Comparison of ENCODE assay signal across 2 cellular contexts in genomic region chr5:5278815-5279381, GRCh38.
TF ChIP-seq lines count a peak whose summit lies in the region.

No MANE protein-coding gene starts in this region.

TF ChIP-seq in A549, 52 proteins besides CTCF, POLR2A, EP300 and RAD21:
- TF ChIP-seq ESRRA (IDR thresholded peaks at IDR 0.05; ENCODE audit: borderline replicate concordance, low read length) (no peak), CHD4 (IDR thresholded peaks at IDR 0.05; ENCODE audit: borderline replicate concordance) (no peak), NR3C1 (IDR thresholded peaks at IDR 0.05) (no peak), MAZ (IDR thresholded peaks at IDR 0.05; ENCODE audit: borderline replicate concordance, low read depth, low read length) (no peak), ZFP36 (IDR thresholded peaks at IDR 0.05; ENCODE audit: borderline replicate concordance, partially characterized antibody) (no peak), POLR2AphosphoS2 (conservative IDR thresholded peaks at IDR 0.05; ENCODE audit: low read length) (no peak), NPAS2 (CRISPR knock-in tag; IDR thresholded peaks at IDR 0.05; ENCODE audit: borderline replicate concordance) (no peak), EHMT2 (IDR thresholded peaks at IDR 0.05; ENCODE audit: low read depth) (no peak), ZNF302 (CRISPR knock-in tag; IDR thresholded peaks at IDR 0.05) (no peak), EHF (CRISPR knock-in tag; IDR thresholded peaks at IDR 0.05) (no peak), E2F6 (IDR thresholded peaks at IDR 0.05; ENCODE audit: borderline replicate concordance, low read depth) (no peak), BHLHE40 (IDR thresholded peaks at IDR 0.05; ENCODE audit: low read depth, low read length) (no peak), ATOH8 (CRISPR knock-in tag; IDR thresholded peaks at IDR 0.05; ENCODE audit: low read depth) (no peak), RARB (CRISPR knock-in tag; IDR thresholded peaks at IDR 0.05) (no peak), HOXA7 (CRISPR knock-in tag; IDR thresholded peaks at IDR 0.05) (no peak)

TF ChIP-seq in H1, 55 proteins besides CTCF, POLR2A, EP300 and RAD21 (continued from another document):
- no peak for TF ChIP-seq MAX (IDR thresholded peaks at IDR 0.05)
- no peak for TF ChIP-seq MAFK (IDR thresholded peaks at IDR 0.05; ENCODE audit: low read depth, low read length)
- no peak for TF ChIP-seq JUND (IDR thresholded peaks at IDR 0.05; ENCODE audit: low read length)
TF ChIP-seq in H1: peak in this region for 0.
